1 cellular context compared by ENCODE assay signal in the genomic region with DNA sequence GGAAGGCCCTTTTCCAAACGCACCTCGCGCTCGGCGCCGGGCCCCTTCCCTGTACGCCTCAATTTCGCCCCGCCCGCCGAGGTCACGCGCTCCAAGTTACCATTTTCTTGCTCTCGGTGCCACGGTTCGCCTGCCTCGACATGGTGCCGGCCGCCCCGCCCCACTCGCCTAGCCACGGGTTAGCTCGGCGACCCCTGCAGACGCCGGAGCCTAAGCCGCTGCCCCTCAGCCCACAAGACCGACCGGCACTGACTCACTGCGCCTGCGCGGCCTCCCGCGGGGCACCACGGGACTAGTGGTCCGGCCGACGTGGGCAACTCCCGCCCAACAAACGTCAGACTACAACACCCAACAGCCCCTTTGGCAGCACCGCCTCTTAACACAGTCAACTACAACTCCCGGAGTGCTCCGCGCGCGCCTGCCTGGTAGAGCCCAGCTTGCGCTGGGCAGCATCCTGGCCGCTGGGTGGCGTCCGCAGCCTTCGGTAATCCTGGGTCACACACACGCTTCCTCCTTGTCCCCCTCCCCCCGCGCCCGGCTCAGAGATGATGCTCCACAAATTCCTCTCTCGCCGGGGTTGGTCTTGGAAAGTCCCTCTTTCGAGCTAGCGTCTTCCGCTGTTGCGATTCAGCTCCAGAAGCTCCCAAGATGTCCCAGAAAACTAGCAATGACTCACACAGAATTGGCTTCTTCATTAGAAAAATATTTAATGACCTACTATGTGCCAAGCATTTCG.
A peak's percentile ranks its signal among the peaks of the same experiment; 100 is the strongest.
TF ChIP-seq lines count a peak whose summit lies in the region.

TSS of gene TRAPPC3 (minus strand) at position 250 of the 736 bp plus-strand sequence. CDS start at position 142, 108 bp downstream.

TF ChIP-seq in HepG2, 621 proteins besides CTCF, POLR2A, EP300 and RAD21 (continued from another document and continues in another):
- TF ChIP-seq ZNF496 (CRISPR knock-in tag; IDR thresholded peaks at IDR 0.05; ENCODE audit: insufficient replicate concordance) (no peak), ZNF570 (CRISPR knock-in tag; IDR thresholded peaks at IDR 0.05; ENCODE audit: borderline replicate concordance) (no peak), ZNF766 (CRISPR knock-in tag; IDR thresholded peaks at IDR 0.05; ENCODE audit: borderline replicate concordance) (no peak), ZBTB49 (CRISPR knock-in tag; IDR thresholded peaks at IDR 0.05; ENCODE audit: borderline replicate concordance) (no peak), RBFOX2 (IDR thresholded peaks at IDR 0.05; ENCODE audit: low read depth, low read length) (peak; percentile 91), TIGD3 (CRISPR knock-in tag; IDR thresholded peaks at IDR 0.05; ENCODE audit: borderline replicate concordance) (no peak), NFYC (CRISPR knock-in tag; IDR thresholded peaks at IDR 0.05) (peak; percentile 33; the same call in 1 of the 2 replicates), SOX5 (CRISPR knock-in tag; IDR thresholded peaks at IDR 0.05; ENCODE audit: borderline replicate concordance) (peak; percentile 24; the same call in 1 of the 2 replicates), ELF1 (CRISPR knock-in tag; IDR thresholded peaks at IDR 0.05) (peak; percentile 69; the same call in 1 of the 2 replicates), AHR (CRISPR knock-in tag; IDR thresholded peaks at IDR 0.05) (peak; percentile 23; the same call in 1 of the 2 replicates), DNMT1 (CRISPR knock-in tag; IDR thresholded peaks at IDR 0.05) (no peak), ZNF704 (CRISPR knock-in tag; IDR thresholded peaks at IDR 0.05; ENCODE audit: borderline replicate concordance) (0 out of 2 replicates have a peak, but pooled peaks have one; percentile 15), ZNF276 (CRISPR knock-in tag; IDR thresholded peaks at IDR 0.05; ENCODE audit: low read depth) (no peak), NKX3-1 (CRISPR knock-in tag; IDR thresholded peaks at IDR 0.05) (no peak), ZBTB4 (CRISPR knock-in tag; IDR thresholded peaks at IDR 0.05; ENCODE audit: borderline replicate concordance) (no peak), RFX1 (IDR thresholded peaks at IDR 0.05) (no peak), TEAD3 (CRISPR knock-in tag; optimal IDR thresholded peaks at IDR 0.05; ENCODE audit: borderline replicate concordance) (peak; percentile 53), ZFY (CRISPR knock-in tag; IDR thresholded peaks at IDR 0.05) (peak; percentile 94), ZFP36L2 (CRISPR knock-in tag; IDR thresholded peaks at IDR 0.05) (no peak), U2AF2 (IDR thresholded peaks at IDR 0.05; ENCODE audit: low read depth, low read length) (no peak), PPARG (CRISPR knock-in tag; conservative IDR thresholded peaks at IDR 0.05) (peak; percentile 48; the same call in 1 of the 2 replicates), TSC22D2 (CRISPR knock-in tag; IDR thresholded peaks at IDR 0.05; ENCODE audit: borderline replicate concordance) (no peak), JUNB (CRISPR knock-in tag; IDR thresholded peaks at IDR 0.05; ENCODE audit: borderline replicate concordance) (no peak), ZNF598 (CRISPR knock-in tag; IDR thresholded peaks at IDR 0.05; ENCODE audit: borderline replicate concordance) (no peak; the same call in 1 of the 2 replicates), SAFB2 (CRISPR knock-in tag; IDR thresholded peaks at IDR 0.05; ENCODE audit: borderline replicate concordance, low read depth) (peak; percentile 79; the same call in 1 of the 2 replicates), ZNF780A (CRISPR knock-in tag; IDR thresholded peaks at IDR 0.05) (no peak), ZNF407 (CRISPR knock-in tag; IDR thresholded peaks at IDR 0.05; ENCODE audit: not compliant biosample characterization) (peak; percentile 78), RFX3 (CRISPR knock-in tag; IDR thresholded peaks at IDR 0.05) (no peak), NFE2L1 (CRISPR knock-in tag; IDR thresholded peaks at IDR 0.05; ENCODE audit: borderline replicate concordance) (no peak), ISL2 (CRISPR knock-in tag; IDR thresholded peaks at IDR 0.05) (peak; percentile 67)
- TF ChIP-seq, protein P1, sequence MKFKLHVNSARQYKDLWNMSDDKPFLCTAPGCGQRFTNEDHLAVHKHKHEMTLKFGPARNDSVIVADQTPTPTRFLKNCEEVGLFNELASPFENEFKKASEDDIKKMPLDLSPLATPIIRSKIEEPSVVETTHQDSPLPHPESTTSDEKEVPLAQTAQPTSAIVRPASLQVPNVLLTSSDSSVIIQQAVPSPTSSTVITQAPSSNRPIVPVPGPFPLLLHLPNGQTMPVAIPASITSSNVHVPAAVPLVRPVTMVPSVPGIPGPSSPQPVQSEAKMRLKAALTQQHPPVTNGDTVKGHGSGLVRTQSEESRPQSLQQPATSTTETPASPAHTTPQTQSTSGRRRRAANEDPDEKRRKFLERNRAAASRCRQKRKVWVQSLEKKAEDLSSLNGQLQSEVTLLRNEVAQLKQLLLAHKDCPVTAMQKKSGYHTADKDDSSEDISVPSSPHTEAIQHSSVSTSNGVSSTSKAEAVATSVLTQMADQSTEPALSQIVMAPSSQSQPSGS (CRISPR knock-in tag; IDR thresholded peaks at IDR 0.05): no peak; the same call in 1 of the 2 replicates
- TF ChIP-seq, protein P2, sequence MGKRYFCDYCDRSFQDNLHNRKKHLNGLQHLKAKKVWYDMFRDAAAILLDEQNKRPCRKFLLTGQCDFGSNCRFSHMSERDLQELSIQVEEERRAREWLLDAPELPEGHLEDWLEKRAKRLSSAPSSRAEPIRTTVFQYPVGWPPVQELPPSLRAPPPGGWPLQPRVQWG (CRISPR knock-in tag; IDR thresholded peaks at IDR 0.05; ENCODE audit: borderline replicate concordance, low read depth): no peak
